14 cellular contexts compared by ENCODE assay signal in genomic region chrX:38896724-38897298, GRCh38.
DNase-seq lines count a peak whose midpoint lies in the region; ATAC-seq and TF ChIP-seq lines count a peak whose summit lies in the region.
"Had no signal": no experiment of that assay in that cellular context is flagged by ENCODE, and none has a peak within 500 bp of the region (broad histone marks: within the 10 kb centered on the region; RNA-seq: fewer than 3 reads in every experiment).

No MANE protein-coding gene starts in this region.

- peaks cover 7% of the 10 kb centered on the region for H3K4me1 ChIP-seq in HAP-1

- H3K4me3 ChIP-seq in GM12865 (ENCODE audit: low read depth, low read length) (no peak overlapping the region), HAP-1 (no peak overlapping the region)

- H3K27me3 Mint-ChIP-seq in mesothelial cell of epicardium (ENCODE audit: low read depth), result no peaks in the 10 kb centered on the region

- no peaks in the 10 kb centered on the region for H3K36me3 ChIP-seq in HAP-1 (replicated peaks)

- H3K36me3 Mint-ChIP-seq in mesothelial cell of epicardium, result no peaks in the 10 kb centered on the region

- peak; percentile 80 for ATAC-seq in GM19025 (IDR thresholded peaks at IDR 0.05; ENCODE audit: low read depth, unreplicated experiment)
- ATAC-seq in HG02759 (IDR thresholded peaks at IDR 0.05; ENCODE audit: unreplicated experiment), result peak; percentile 78
- peak; percentile 60 for ATAC-seq in HG03469 (IDR thresholded peaks at IDR 0.05; ENCODE audit: unreplicated experiment)
- ATAC-seq: esophagus mucosa had no signal

- H3K4me3 Mint-ChIP-seq in mesothelial cell of epicardium, result no peak overlapping the region

- DNase-seq in GM12865 (ENCODE audit: low read depth) (peak; percentile 36), NCI-H2227 (lab: John Stamatoyannopoulos, UW; ENCODE audit: unreplicated experiment) (no peak), NAMALWA (ENCODE audit: low spot score) (no peak), mesothelial cell of epicardium (ENCODE audit: low spot score in 2 of 2, unreplicated experiment in 2 of 2) (no peak), HAP-1 (ENCODE audit: low spot score in 2 of 2) (no peak)
- DNase-seq: anterior cingulate cortex, GF-D8, NCI-H2029 treated with DMSO at 0.1 percent for 48 hours, NCI-H774, T-helper 2 cell had no signal

- H3K27ac Mint-ChIP-seq in mesothelial cell of epicardium, result no peak overlapping the region

- TF ChIP-seq CTCF in GM12865 (IDR thresholded peaks at IDR 0.05; ENCODE audit: insufficient read depth, low read depth, low read length, missing control alignments), result no peak
- no peak for TF ChIP-seq CTCF in mesothelial cell of epicardium (IDR thresholded peaks at IDR 0.05; ENCODE audit: unreplicated experiment)

- H3K9me3 ChIP-seq in HAP-1, result no peaks in the 10 kb centered on the region

- in situ Hi-C loops in HAP-1 (cut with MboI; ENCODE audit: low sequenced_read_pairs), result no loop called here

- H3K27me3 ChIP-seq in HAP-1 (ENCODE audit: low read depth), result no peaks in the 10 kb centered on the region

- no peaks in the 10 kb centered on the region for H3K4me1 Mint-ChIP-seq in mesothelial cell of epicardium

- H3K9me3 Mint-ChIP-seq in mesothelial cell of epicardium, result peaks cover 27% of the 10 kb centered on the region
